Comparison of ENCODE assay signal across 8 cellular contexts in genomic region chr1:171313835-171314320, GRCh38. TPM values are rescaled to one million over a fixed set of nuclear protein-coding genes. Genes with fewer than 3 reads are reported as not detected.
A peak's percentile ranks its signal among the peaks of the same experiment; 100 is the strongest.
DNase-seq lines count a peak whose midpoint lies in the region; ATAC-seq and TF ChIP-seq lines count a peak whose summit lies in the region.

A gene with protein sequence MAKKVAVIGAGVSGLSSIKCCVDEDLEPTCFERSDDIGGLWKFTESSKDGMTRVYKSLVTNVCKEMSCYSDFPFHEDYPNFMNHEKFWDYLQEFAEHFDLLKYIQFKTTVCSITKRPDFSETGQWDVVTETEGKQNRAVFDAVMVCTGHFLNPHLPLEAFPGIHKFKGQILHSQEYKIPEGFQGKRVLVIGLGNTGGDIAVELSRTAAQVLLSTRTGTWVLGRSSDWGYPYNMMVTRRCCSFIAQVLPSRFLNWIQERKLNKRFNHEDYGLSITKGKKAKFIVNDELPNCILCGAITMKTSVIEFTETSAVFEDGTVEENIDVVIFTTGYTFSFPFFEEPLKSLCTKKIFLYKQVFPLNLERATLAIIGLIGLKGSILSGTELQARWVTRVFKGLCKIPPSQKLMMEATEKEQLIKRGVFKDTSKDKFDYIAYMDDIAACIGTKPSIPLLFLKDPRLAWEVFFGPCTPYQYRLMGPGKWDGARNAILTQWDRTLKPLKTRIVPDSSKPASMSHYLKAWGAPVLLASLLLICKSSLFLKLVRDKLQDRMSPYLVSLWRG (plus strand): TSS chr1:171314183. CDS start chr1:171319826, 5,643 bp downstream.

- in situ Hi-C loops in SK-MEL-5 (cut with HindIII; ENCODE audit: low pct_unique_long_range_greater_than_20kb, low sequenced_read_pairs), result no loop called here

- peak; percentile 100 for ATAC-seq in HG02571 (IDR thresholded peaks at IDR 0.05; ENCODE audit: unreplicated experiment)

- peak; percentile 85 to 91 for TF ChIP-seq EP300 in tibial nerve (IDR thresholded peaks at IDR 0.05)

- H3K4me3 ChIP-seq in GM08714 (ENCODE audit: low read length) (peak within 1 kb of the TSS; percentile 45; the same call in 1 of the 2 replicates), parathyroid adenoma (ENCODE audit: low read depth, low read length) (peak within 1 kb of the TSS; percentile 70), tibial nerve (peak within 1 kb of the TSS in 3 of 4 donors; percentile 22 to 44 (median 26))

- H3K36me3 ChIP-seq in parathyroid adenoma (ENCODE audit: control insufficient read depth, insufficient read depth, low read length) (no peaks in the 10 kb centered on the region), tibial nerve (peaks cover 0 to 20% (median 0%) of the 10 kb centered on the region in 3 donors)

- no peaks in the 10 kb centered on the region for H3K4me1 ChIP-seq in parathyroid adenoma
- H3K4me1 ChIP-seq in tibial nerve, result peaks cover 0 to 17% (median 6%) of the 10 kb centered on the region in 4 donors

- peak; percentile 66 for TF ChIP-seq CTCF in parathyroid adenoma (IDR thresholded peaks at IDR 0.05)
- peak; percentile 69 to 90 (median 85) for TF ChIP-seq CTCF in tibial nerve (IDR thresholded peaks at IDR 0.05)

- H3K9ac ChIP-seq in parathyroid adenoma, result no peak within 1 kb of the TSS

- WGBS in tibial nerve, 2 donors, result 0 to 1% methylated on average over 10 of the region's 10 CpGs

- H3K79me2 ChIP-seq in parathyroid adenoma, result no peaks in the 10 kb centered on the region

- peak within 1 kb of the TSS; percentile 37 for H3K27ac ChIP-seq in parathyroid adenoma
- H3K27ac ChIP-seq in tibial nerve, result peak within 1 kb of the TSS; percentile 19 to 82 (median 64)

- peak within 1 kb of the TSS; percentile 82 for H2AFZ ChIP-seq in parathyroid adenoma

- intact Hi-C loops in head of caudate nucleus (cut with DNase I), result loop anchor here (10.0 kb wide), 1 partner anchor 69 kb away; the partner anchor contains the start of gene FMO1

- peaks cover 6% of the 10 kb centered on the region for H3K36me3 Mint-ChIP-seq in activated naive CD4-positive, alpha-beta T cell treated with anti-CD3 and anti-CD28 coated beads, Interleukin-2, amount 50 U/mL, for 24 hours

- DNase-seq in NAMALWA (ENCODE audit: low spot score), result peak; percentile 100
- DNase-seq in SK-MEL-5 (ENCODE audit: low read depth, low spot score), result peak; percentile 98
- peak; percentile 7 to 92 (median 82) for DNase-seq in head of caudate nucleus
- DNase-seq in tibial nerve (ENCODE audit: low spot score in 2 of 2), result peak; percentile 69 to 95

- peak within 1 kb of the TSS; percentile 92 for H3K27ac Mint-ChIP-seq in activated naive CD4-positive, alpha-beta T cell treated with anti-CD3 and anti-CD28 coated beads, Interleukin-2, amount 50 U/mL, for 24 hours

- H3K4me2 ChIP-seq in parathyroid adenoma (ENCODE audit: low read length), result peak within 1 kb of the TSS; percentile 83

- H3K9me3 ChIP-seq in parathyroid adenoma (ENCODE audit: control insufficient read depth, low read length), result no peaks in the 10 kb centered on the region
- peaks cover 0 to 2% (median 0%) of the 10 kb centered on the region in 4 donors for H3K9me3 ChIP-seq in tibial nerve

- peaks cover 20% of the 10 kb centered on the region for H3K4me1 Mint-ChIP-seq in activated naive CD4-positive, alpha-beta T cell treated with anti-CD3 and anti-CD28 coated beads, Interleukin-2, amount 50 U/mL, for 24 hours

- H3K27me3 ChIP-seq in parathyroid adenoma (ENCODE audit: control insufficient read depth, insufficient read depth, low read length) (no peaks in the 10 kb centered on the region), tibial nerve (no peaks in the 10 kb centered on the region)

- H3K4me3 Mint-ChIP-seq in activated naive CD4-positive, alpha-beta T cell treated with anti-CD3 and anti-CD28 coated beads, Interleukin-2, amount 50 U/mL, for 24 hours, result peak within 1 kb of the TSS; percentile 81

- H3K9me3 Mint-ChIP-seq in activated naive CD4-positive, alpha-beta T cell treated with anti-CD3 and anti-CD28 coated beads, Interleukin-2, amount 50 U/mL, for 24 hours, result no peaks in the 10 kb centered on the region

- no peaks in the 10 kb centered on the region for H3K27me3 Mint-ChIP-seq in activated naive CD4-positive, alpha-beta T cell treated with anti-CD3 and anti-CD28 coated beads, Interleukin-2, amount 50 U/mL, for 24 hours

- peak; percentile 29 to 41 for TF ChIP-seq POLR2A in tibial nerve (IDR thresholded peaks at IDR 0.05)

RNA-seq across cellular contexts. Expression of the gene that starts here (rescaled TPM):
- total RNA-seq in SK-MEL-5 (2014; rRNA removed; shearing (Covaris generic)), result 4.1 and 5.9 TPM in 2 replicates
- polyA plus RNA-seq in SK-MEL-5 (2015; cell fraction: cytosol; rRNA removed), result 0.92 and 2.4 TPM in 2 replicates
- polyA plus RNA-seq in SK-MEL-5 (2015; cell fraction: nucleus; rRNA removed), result 2.7 and 3.0 TPM in 2 replicates
- total RNA-seq in tibial nerve, result 10 to 100 TPM in 1 of 4 donors, 1 to 10 TPM in 3; 2.4 to 27.3 (median 3.9) TPM

Comparison
In these comparisons a context has a peak if more than half of its experiments do, and no peak if none do; other contexts are left out.
1. Peak in every context shown above with its lines: DNase-seq, ATAC-seq, H3K4me3 ChIP-seq and H3K27ac ChIP-seq.